8 cellular contexts compared by ENCODE assay signal in genomic region chr10:100009793-100010676, GRCh38. TPM values are rescaled to one million over a fixed set of nuclear protein-coding genes. Genes with fewer than 3 reads are reported as not detected.
DNase-seq lines count a peak whose midpoint lies in the region; ATAC-seq and TF ChIP-seq lines count a peak whose summit lies in the region.

Gene DNMBP, minus strand, starts transcription at chr10:100009947. Its CDS starts 37,823 bp downstream, at chr10:99972124.

- peak within 1 kb of the TSS; percentile 95 for H3K4me3 Mint-ChIP-seq in neural progenitor cell

- H3K27ac Mint-ChIP-seq in neural progenitor cell = no peak within 1 kb of the TSS

- peak within 1 kb of the TSS; percentile 92 for H2AFZ ChIP-seq in neural progenitor cell (replicated peaks)

- H3K79me2 ChIP-seq in neural progenitor cell (ENCODE audit: low read depth) = peaks cover 29% of the 10 kb centered on the region

- peaks cover 3% of the 10 kb centered on the region for H3K9me3 Mint-ChIP-seq in neural progenitor cell

- no peaks in the 10 kb centered on the region for H3K9me3 ChIP-seq in neural progenitor cell (ENCODE audit: low read depth)
- H3K9me3 ChIP-seq in stomach smooth muscle (ENCODE audit: control insufficient read depth in 2 of 2, low read length in 2 of 2) = no peaks in the 10 kb centered on the region

- ATAC-seq in GM21367 (IDR thresholded peaks at IDR 0.05; ENCODE audit: unreplicated experiment) (peak; percentile 51), foreskin keratinocyte (peak; percentile 74)

- peak within 1 kb of the TSS; percentile 96 for H3K4me2 ChIP-seq in neural progenitor cell

- peaks cover 2% of the 10 kb centered on the region for H4K20me1 ChIP-seq in neural progenitor cell (ENCODE audit: low read depth)

- peaks cover 22% of the 10 kb centered on the region for H3K4me1 ChIP-seq in foreskin keratinocyte
- H3K4me1 ChIP-seq in neural progenitor cell = peaks cover 15% of the 10 kb centered on the region
- peaks cover 13% of the 10 kb centered on the region for H3K4me1 ChIP-seq in stomach smooth muscle (ENCODE audit: control insufficient read depth, insufficient read depth, low read length)

- peaks cover 7% of the 10 kb centered on the region for H3K27me3 Mint-ChIP-seq in neural progenitor cell (ENCODE audit: insufficient read depth, low read depth)

- H3K27me3 ChIP-seq in foreskin keratinocyte = no peaks in the 10 kb centered on the region
- H3K27me3 ChIP-seq in neural progenitor cell = peaks cover 12% of the 10 kb centered on the region
- H3K27me3 ChIP-seq in stomach smooth muscle (ENCODE audit: control insufficient read depth in 1 of 2, insufficient read depth in 2 of 2, low read length in 2 of 2) = no peaks in the 10 kb centered on the region

- H3K36me3 Mint-ChIP-seq in neural progenitor cell = peaks cover 2% of the 10 kb centered on the region

- TF ChIP-seq CTCF in foreskin keratinocyte (conservative IDR thresholded peaks at IDR 0.05) (peak; percentile 67), neural progenitor cell (IDR thresholded peaks at IDR 0.05) (peak; percentile 55)

- H3K9ac ChIP-seq in neural progenitor cell (peak within 1 kb of the TSS; percentile 42), stomach smooth muscle (ENCODE audit: low read length in 2 of 2) (peak within 1 kb of the TSS; percentile 70 to 84)

- H3K4me3 ChIP-seq in neural progenitor cell (peak within 1 kb of the TSS; percentile 89), stomach smooth muscle (ENCODE audit: low read length in 2 of 2) (peak within 1 kb of the TSS; percentile 86 to 91)

- peak; percentile 58 for TF ChIP-seq POLR2A in Raji (IDR thresholded peaks at IDR 0.05; ENCODE audit: insufficient read depth, low read depth, low read length)

- H3K27ac ChIP-seq in foreskin keratinocyte (peak within 1 kb of the TSS; percentile 90), neural progenitor cell (no peak within 1 kb of the TSS), stomach smooth muscle (ENCODE audit: low read length) (peak within 1 kb of the TSS; percentile 73)

- H3K36me3 ChIP-seq in neural progenitor cell (no peaks in the 10 kb centered on the region), stomach smooth muscle (ENCODE audit: control insufficient read depth in 2 of 2, insufficient read depth in 2 of 2, low read length in 2 of 2) (no peaks in the 10 kb centered on the region)

- DNase-seq in DMS153 (lab: John Stamatoyannopoulos, UW) = peak; percentile 22
- peak in 62 of 76 experiments; percentile 2 to 72 (median 42) for DNase-seq in HUDEP-2 (lab: John Stamatoyannopoulos, UW; ENCODE audit: unreplicated experiment in 76 of 76)
- DNase-seq in activated gamma-delta T cell treated with Interleukin-2 at 50 U/mL for 16 hours = peak; percentile 79
- DNase-seq in foreskin keratinocyte = peak; percentile 44 to 66
- peak; percentile 98 for DNase-seq in neural progenitor cell (ENCODE audit: low spot score)

- peaks cover 40% of the 10 kb centered on the region for H3K4me1 Mint-ChIP-seq in neural progenitor cell

- H3F3A ChIP-seq in neural progenitor cell (ENCODE audit: low read depth) = no peaks in the 10 kb centered on the region

RNA-seq across cellular contexts. Expression of gene DNMBP, which starts in this region (rescaled TPM):
- total RNA-seq in foreskin keratinocyte (24.3 and 24.5 TPM in 2 replicates), neural progenitor cell (ENCODE audit: low replicate concordance) (24.1 and 26.7 TPM in 2 replicates)
- 9.4 and 10.1 TPM in 2 replicates for polyA plus RNA-seq in foreskin keratinocyte

Comparison
In these comparisons a context has a peak if more than half of its experiments do, and no peak if none do; other contexts are left out.
1. DNase-seq: peak in every context shown above with its lines; median percentile 98 in neural progenitor cell; 79 in activated gamma-delta T cell treated with Interleukin-2 at 50 U/mL for 16 hours; 55 in foreskin keratinocyte; 42 in HUDEP-2; 22 in DMS153.